9 cellular contexts compared by ENCODE assay signal in genomic region chr12:124687695-124688301, GRCh38.
DNase-seq lines count a peak whose midpoint lies in the region; ATAC-seq and TF ChIP-seq lines count a peak whose summit lies in the region.
"Had no signal": no experiment of that assay in that cellular context is flagged by ENCODE, and none has a peak within 500 bp of the region (broad histone marks: within the 10 kb centered on the region; RNA-seq: fewer than 3 reads in every experiment).

No MANE protein-coding gene starts in this region.

- no peaks in the 10 kb centered on the region for H3K9me2 ChIP-seq in OCI-LY7 (ENCODE audit: insufficient read depth, low read length)

- TF ChIP-seq CTCF in stomach (IDR thresholded peaks at IDR 0.05) (no peak), OCI-LY7 (conservative IDR thresholded peaks at IDR 0.05; ENCODE audit: low read length) (no peak)

- peak overlapping the region in 4 of 5 donors; percentile 20 to 70 (median 55) for H3K27ac ChIP-seq in stomach
- no peak overlapping the region for H3K27ac ChIP-seq in OCI-LY7 (ENCODE audit: low read depth, low read length, poor library complexity, severe bottlenecking)
- H3K27ac ChIP-seq: C4-2B had no signal

- H3K4me3 ChIP-seq in stomach, result no peak overlapping the region
- H3K4me3 ChIP-seq in OCI-LY7 (ENCODE audit: low read depth, low read length, poor library complexity, severe bottlenecking), result no peak overlapping the region

- peaks cover 17% of the 10 kb centered on the region for H3K9me3 Mint-ChIP-seq in T-helper 1 cell treated with Interleukin-12 subunit alpha and Interleukin-12 subunit beta and Interleukin-4 antibody, amounts not matched to agents 30 μg/mL and 1 μg/mL, for 36 hours
- H3K9me3 Mint-ChIP-seq in activated T-helper 17 cell treated with anti-CD3 and anti-CD28 coated beads, Interleukin-2, amount 50 U/mL, for 72 hours, result no peaks in the 10 kb centered on the region
- peaks cover 0 to 14% (median 11%) of the 10 kb centered on the region in 6 donors for H3K9me3 Mint-ChIP-seq in immature natural killer cell

- H3K4me3 Mint-ChIP-seq in T-helper 1 cell treated with Interleukin-12 subunit alpha and Interleukin-12 subunit beta and Interleukin-4 antibody, amounts not matched to agents 30 μg/mL and 1 μg/mL, for 36 hours, result peak overlapping the region; percentile 15
- H3K4me3 Mint-ChIP-seq in activated T-helper 17 cell treated with anti-CD3 and anti-CD28 coated beads, Interleukin-2, amount 50 U/mL, for 72 hours, result peak overlapping the region; percentile 19
- H3K4me3 Mint-ChIP-seq in immature natural killer cell, result peak overlapping the region; percentile 18 to 77 (median 55)

- H3K27ac Mint-ChIP-seq in T-helper 1 cell treated with Interleukin-12 subunit alpha and Interleukin-12 subunit beta and Interleukin-4 antibody, amounts not matched to agents 30 μg/mL and 1 μg/mL, for 36 hours, result peak overlapping the region; percentile 17
- peak overlapping the region; percentile 82 for H3K27ac Mint-ChIP-seq in activated T-helper 17 cell treated with anti-CD3 and anti-CD28 coated beads, Interleukin-2, amount 50 U/mL, for 72 hours
- H3K27ac Mint-ChIP-seq in immature natural killer cell, result peak overlapping the region in 3 of 6 donors; percentile 16 to 39 (median 27)

- H3K9me3 ChIP-seq in stomach, result peaks cover 4 to 11% (median 9%) of the 10 kb centered on the region in 4 donors
- no peaks in the 10 kb centered on the region for H3K9me3 ChIP-seq in OCI-LY7 (ENCODE audit: low read length)

- H3K79me2 ChIP-seq in OCI-LY7 (ENCODE audit: insufficient read depth, low read depth, low read length), result no peaks in the 10 kb centered on the region

- H3K36me3 Mint-ChIP-seq in T-helper 1 cell treated with Interleukin-12 subunit alpha and Interleukin-12 subunit beta and Interleukin-4 antibody, amounts not matched to agents 30 μg/mL and 1 μg/mL, for 36 hours (ENCODE audit: low read depth), result no peaks in the 10 kb centered on the region
- H3K36me3 Mint-ChIP-seq in activated T-helper 17 cell treated with anti-CD3 and anti-CD28 coated beads, Interleukin-2, amount 50 U/mL, for 72 hours (ENCODE audit: low read depth), result no peaks in the 10 kb centered on the region
- H3K36me3 Mint-ChIP-seq in immature natural killer cell, result peaks cover 5 to 9% (median 8%) of the 10 kb centered on the region in 3 donors

- no peaks in the 10 kb centered on the region for H4K20me1 ChIP-seq in OCI-LY7 (ENCODE audit: insufficient read depth, low read length)

- POLR2A ChIA-PET in OCI-LY7 (lab: Charles Lee), result interaction anchor here (0.6 kb wide), 1 partner anchor 43 kb away, joined by 3 read pairs; no protein-coding TSS in a partner anchor

- peak; percentile 9 for ATAC-seq in activated T-helper 17 cell treated with anti-CD3 and anti-CD28 coated beads, Interleukin-2, amount 50 U/mL, for 72 hours (replicated peaks)
- no peak for ATAC-seq in GM19397 (IDR thresholded peaks at IDR 0.05; ENCODE audit: unreplicated experiment)
- ATAC-seq in HG03097 (IDR thresholded peaks at IDR 0.05; ENCODE audit: low FRiP score, unreplicated experiment), result no peak

- no peak for TF ChIP-seq POLR2A in stomach (IDR thresholded peaks at IDR 0.05)

- H2AFZ ChIP-seq in OCI-LY7 (ENCODE audit: low read length), result no peak overlapping the region

- CTCF ChIA-PET in OCI-LY7 (lab: Charles Lee; ENCODE audit: unreplicated experiment), result no interaction called here

- BruUV-seq in OCI-LY7 (replicated peaks; lab: Mats Ljungman, UMichigan), result no TSS peak

- WGBS in stomach, 5 donors, result 29 to 35% (median 33%) methylated on average over 15 of the region's 15 CpGs

- H3K27me3 Mint-ChIP-seq in T-helper 1 cell treated with Interleukin-12 subunit alpha and Interleukin-12 subunit beta and Interleukin-4 antibody, amounts not matched to agents 30 μg/mL and 1 μg/mL, for 36 hours (ENCODE audit: low read depth), result no peaks in the 10 kb centered on the region
- H3K27me3 Mint-ChIP-seq in activated T-helper 17 cell treated with anti-CD3 and anti-CD28 coated beads, Interleukin-2, amount 50 U/mL, for 72 hours, result peaks cover 15% of the 10 kb centered on the region
- peaks cover 8 to 17% (median 14%) of the 10 kb centered on the region in 3 donors for H3K27me3 Mint-ChIP-seq in immature natural killer cell (ENCODE audit: low read depth in 3 of 3)

- H3K4me1 ChIP-seq in stomach (peaks cover 28 to 52% (median 40%) of the 10 kb centered on the region in 4 donors), OCI-LY7 (ENCODE audit: insufficient read depth, low read length, poor library complexity, severe bottlenecking) (no peaks in the 10 kb centered on the region)

- H3K36me3 ChIP-seq in stomach (no peaks in the 10 kb centered on the region), OCI-LY7 (ENCODE audit: insufficient read depth, low read length) (no peaks in the 10 kb centered on the region)

- no peak for TF ChIP-seq EP300 in stomach (IDR thresholded peaks at IDR 0.05)

- H3K27me3 ChIP-seq in stomach, result no peaks in the 10 kb centered on the region

- H3K4me2 ChIP-seq in OCI-LY7 (ENCODE audit: low read length), result no peak overlapping the region

- peaks cover 15% of the 10 kb centered on the region for H3K4me1 Mint-ChIP-seq in T-helper 1 cell treated with Interleukin-12 subunit alpha and Interleukin-12 subunit beta and Interleukin-4 antibody, amounts not matched to agents 30 μg/mL and 1 μg/mL, for 36 hours (ENCODE audit: low read depth)
- H3K4me1 Mint-ChIP-seq in activated T-helper 17 cell treated with anti-CD3 and anti-CD28 coated beads, Interleukin-2, amount 50 U/mL, for 72 hours, result peaks cover 16% of the 10 kb centered on the region
- peaks cover 24 to 30% of the 10 kb centered on the region in 2 donors for H3K4me1 Mint-ChIP-seq in immature natural killer cell

- DNase-seq in T-helper 1 cell (no peak), immature natural killer cell (peak in 2 of 3 donors; percentile 24 to 27), stomach (no peak), OCI-LY7 (ENCODE audit: low spot score) (no peak)

- intact Hi-C loops in stomach (cut with DNase I; ENCODE audit: low total_unique reads), result no loop called here
- intact Hi-C loops in OCI-LY7 (cut with micrococcal nuclease; ENCODE audit: unreplicated experiment), result no loop called here

Comparison
In these comparisons a context has a peak if more than half of its experiments do, and no peak if none do; other contexts are left out.
1. DNase-seq: peak in immature natural killer cell (2 of 3); none in T-helper 1 cell (0 of 5), stomach (single experiment) and OCI-LY7 (single experiment).
2. Peak in every context shown above with its lines, with median percentiles within 50 percentile points of each other: H3K4me3 Mint-ChIP-seq.